1 cellular context compared by ENCODE assay signal in genomic region chr10:103836776-103837344, GRCh38.
TF ChIP-seq lines count a peak whose summit lies in the region.

No MANE protein-coding gene starts in this region.

TF ChIP-seq in H1, 55 proteins besides CTCF, POLR2A, EP300 and RAD21 (continued from another document):
- TF ChIP-seq BRCA1 (IDR thresholded peaks at IDR 0.05; ENCODE audit: low read depth, low read length) (no peak), FOSL1 (IDR thresholded peaks at IDR 0.05; ENCODE audit: insufficient read depth, low read depth, low read length) (no peak), E2F6 (IDR thresholded peaks at IDR 0.05) (no peak), SP2 (IDR thresholded peaks at IDR 0.05; ENCODE audit: low read length) (no peak), EGR1 (IDR thresholded peaks at IDR 0.05; ENCODE audit: borderline replicate concordance, low read depth, low read length) (no peak), CREB1 (IDR thresholded peaks at IDR 0.05) (no peak), CEBPB (IDR thresholded peaks at IDR 0.05; ENCODE audit: low read depth, low read length) (no peak), BCL11A (IDR thresholded peaks at IDR 0.05; ENCODE audit: low read depth in 2 of 2, low read length in 2 of 2) (no peak), RNF2 (IDR thresholded peaks at IDR 0.05; ENCODE audit: borderline replicate concordance, low read depth, low read length, missing control alignments, poor library complexity, severe bottlenecking) (no peak), SP1 (IDR thresholded peaks at IDR 0.05; ENCODE audit: low read depth, low read length) (no peak), ATF3 (IDR thresholded peaks at IDR 0.05; ENCODE audit: insufficient read depth, low read depth, low read length) (no peak), MAX (IDR thresholded peaks at IDR 0.05) (no peak)
